In genomic region chr3:196568246-196569002, GRCh38 we compare ENCODE assay signal across 1 cellular context.
TF ChIP-seq lines count a peak whose summit lies in the region.

TSS of gene FBXO45 (plus strand) at chr3:196568660. CDS start at chr3:196568985, 325 bp downstream.
TSS of gene WDR53 (minus strand) at chr3:196568554. CDS start at chr3:196561475, 7,079 bp downstream.

TF ChIP-seq in HepG2, 621 proteins besides CTCF, POLR2A, EP300 and RAD21 (continued from another document and continues in another):
- no peak for TF ChIP-seq PLSCR1 (CRISPR knock-in tag; IDR thresholded peaks at IDR 0.05; ENCODE audit: borderline replicate concordance)
- TF ChIP-seq NFYC (CRISPR knock-in tag; IDR thresholded peaks at IDR 0.05), result peak; percentile 95
- TF ChIP-seq TEF (CRISPR knock-in tag; IDR thresholded peaks at IDR 0.05), result no peak
- peak; percentile 94 for TF ChIP-seq THAP11 (CRISPR knock-in tag; IDR thresholded peaks at IDR 0.05)
- no peak for TF ChIP-seq NFE2L2 (IDR thresholded peaks at IDR 0.05; ENCODE audit: low read length)
- TF ChIP-seq BRCA1 (CRISPR knock-in tag; IDR thresholded peaks at IDR 0.05), result no peak
- TF ChIP-seq KIAA2018 (CRISPR knock-in tag; IDR thresholded peaks at IDR 0.05; ENCODE audit: borderline replicate concordance), result no peak
- TF ChIP-seq ZFAT (CRISPR knock-in tag; conservative IDR thresholded peaks at IDR 0.05), result no peak
- TF ChIP-seq RFX5 (IDR thresholded peaks at IDR 0.05; ENCODE audit: low read depth, low read length), result 0 out of 2 replicates have a peak, but pooled peaks have one; percentile 24
- no peak for TF ChIP-seq ZNF235 (CRISPR knock-in tag; IDR thresholded peaks at IDR 0.05; ENCODE audit: borderline replicate concordance)
- no peak; a peak in 1 of 4 replicates for TF ChIP-seq REST (IDR thresholded peaks at IDR 0.05; ENCODE audit: borderline replicate concordance in 1 of 2, low read depth in 1 of 2, low read length in 2 of 2)
- TF ChIP-seq ZNF556 (CRISPR knock-in tag; IDR thresholded peaks at IDR 0.05; ENCODE audit: borderline replicate concordance), result peak; percentile 66; the same call in 1 of the 2 replicates
- peak; percentile 60 for TF ChIP-seq SOX5 (CRISPR knock-in tag; IDR thresholded peaks at IDR 0.05; ENCODE audit: borderline replicate concordance)
- TF ChIP-seq ZBTB25 (CRISPR knock-in tag; IDR thresholded peaks at IDR 0.05), result peak; percentile 85
- peak; percentile 30 for TF ChIP-seq HNRNPK (IDR thresholded peaks at IDR 0.05; ENCODE audit: low read depth, low read length, poor library complexity, severe bottlenecking)
- no peak for TF ChIP-seq NFIB (CRISPR knock-in tag; IDR thresholded peaks at IDR 0.05; ENCODE audit: borderline replicate concordance)
- TF ChIP-seq ZMYM4 (CRISPR knock-in tag; IDR thresholded peaks at IDR 0.05), result no peak; the same call in 1 of the 2 replicates
- no peak for TF ChIP-seq ISX (CRISPR knock-in tag; conservative IDR thresholded peaks at IDR 0.05)
- TF ChIP-seq ATF3 (CRISPR knock-in tag; IDR thresholded peaks at IDR 0.05), result peak; percentile 40; the same call in 1 of the 2 replicates
- TF ChIP-seq POLR2AphosphoS5 (IDR thresholded peaks at IDR 0.05; ENCODE audit: low read depth, low read length), result peak; percentile 77
- no peak for TF ChIP-seq THYN1 (CRISPR knock-in tag; IDR thresholded peaks at IDR 0.05; ENCODE audit: borderline replicate concordance, low read depth)
- no peak for TF ChIP-seq ZNF75D (CRISPR knock-in tag; IDR thresholded peaks at IDR 0.05; ENCODE audit: borderline replicate concordance)
- TF ChIP-seq MXD3 (CRISPR knock-in tag; IDR thresholded peaks at IDR 0.05), result peak; percentile 77
- TF ChIP-seq ZNF232 (CRISPR knock-in tag; IDR thresholded peaks at IDR 0.05; ENCODE audit: borderline replicate concordance), result 0 out of 2 replicates have a peak, but pooled peaks have one; percentile 67
- TF ChIP-seq ZNF720 (CRISPR knock-in tag; IDR thresholded peaks at IDR 0.05), result no peak
- TF ChIP-seq NCOA5 (CRISPR knock-in tag; IDR thresholded peaks at IDR 0.05), result no peak
- peak; percentile 63; the same call in 1 of the 2 replicates for TF ChIP-seq MEIS1 (CRISPR knock-in tag; IDR thresholded peaks at IDR 0.05; ENCODE audit: borderline replicate concordance)
- TF ChIP-seq GPN1 (CRISPR knock-in tag; IDR thresholded peaks at IDR 0.05; ENCODE audit: borderline replicate concordance), result no peak
- TF ChIP-seq TRIM24 (CRISPR knock-in tag; IDR thresholded peaks at IDR 0.05), result no peak
- TF ChIP-seq GFI1 (CRISPR knock-in tag; IDR thresholded peaks at IDR 0.05; ENCODE audit: borderline replicate concordance), result no peak
- peak; percentile 95 for TF ChIP-seq ZHX2 (IDR thresholded peaks at IDR 0.05; ENCODE audit: low read depth)
- TF ChIP-seq ZHX2 (CRISPR knock-in tag; IDR thresholded peaks at IDR 0.05; ENCODE audit: borderline replicate concordance), result 0 out of 2 replicates have a peak, but pooled peaks have one; percentile 55
- TF ChIP-seq EHMT2 (IDR thresholded peaks at IDR 0.05; ENCODE audit: borderline replicate concordance, low read depth, low read length), result no peak
- 0 out of 2 replicates have a peak, but pooled peaks have one; percentile 8 for TF ChIP-seq ZNF644 (CRISPR knock-in tag; IDR thresholded peaks at IDR 0.05; ENCODE audit: low read depth)
- TF ChIP-seq ZNF766 (CRISPR knock-in tag; IDR thresholded peaks at IDR 0.05; ENCODE audit: borderline replicate concordance), result peak; percentile 68; the same call in 1 of the 2 replicates
- peak; percentile 66 for TF ChIP-seq ZNF501 (CRISPR knock-in tag; IDR thresholded peaks at IDR 0.05)
